ENCODE assay signal across 14 cellular contexts in genomic region chr18:74725690-74726089, GRCh38.
DNase-seq lines count a peak whose midpoint lies in the region; ATAC-seq, FAIRE-seq and TF ChIP-seq lines count a peak whose summit lies in the region.
"Had no signal": no experiment of that assay in that cellular context is flagged by ENCODE, and none has a peak within 500 bp of the region (broad histone marks: within the 10 kb centered on the region; RNA-seq: fewer than 3 reads in every experiment).

No MANE protein-coding gene starts in this region.

- no peak for TF ChIP-seq RAD21 in K562 (CRISPR knock-in tag; conservative IDR thresholded peaks at IDR 0.05 in 1 of 2, IDR thresholded peaks at IDR 0.05 in 1 of 2)

- TF ChIP-seq EP300 in K562 (IDR thresholded peaks at IDR 0.05; ENCODE audit: low read length): no peak

- no peaks in the 10 kb centered on the region for H3K36me3 ChIP-seq in K562 (ENCODE audit: control insufficient read depth, insufficient read depth, low read length)
- no peaks in the 10 kb centered on the region for H3K36me3 ChIP-seq in kidney (ENCODE audit: control insufficient read depth in 1 of 2, insufficient read depth in 2 of 2, low read length in 2 of 2)
- H3K36me3 ChIP-seq in right lobe of liver: no peaks in the 10 kb centered on the region
- H3K36me3 ChIP-seq in A673 (ENCODE audit: insufficient read depth, low read length, poor library complexity, severe bottlenecking): no peaks in the 10 kb centered on the region

- peaks cover 15 to 34% of the 10 kb centered on the region in 2 donors for H3K4me1 Mint-ChIP-seq in effector memory CD8-positive, alpha-beta T cell (ENCODE audit: low read depth in 2 of 2)

- H3K27me3 Mint-ChIP-seq in effector memory CD8-positive, alpha-beta T cell: no peaks in the 10 kb centered on the region
- H3K27me3 Mint-ChIP-seq: CD4-positive, alpha-beta T cell had no signal

- H3K9me1 ChIP-seq in K562 (ENCODE audit: control insufficient read depth, insufficient read depth, low read length): no peaks in the 10 kb centered on the region

- no peak overlapping the region for H3K4me3 Mint-ChIP-seq in effector memory CD8-positive, alpha-beta T cell
- H3K4me3 Mint-ChIP-seq: CD4-positive, alpha-beta T cell had no signal

- H3K9me3 ChIP-seq in K562 (replicated peaks; ENCODE audit: control insufficient read depth, insufficient read depth, low read depth, low read length) (no peaks in the 10 kb centered on the region), kidney (ENCODE audit: control insufficient read depth in 1 of 2, low read length in 2 of 2) (no peaks in the 10 kb centered on the region), right lobe of liver (no peaks in the 10 kb centered on the region), A673 (ENCODE audit: low read depth, low read length, poor library complexity, severe bottlenecking) (no peaks in the 10 kb centered on the region)
- H3K9me3 ChIP-seq: Caco-2 had no signal

- FAIRE-seq in K562 (lab: Jason Lieb, UNC) (no peak), kidney (lab: Jason Lieb, UNC) (peak; percentile 11)
- FAIRE-seq: GM12891 had no signal

- no peak overlapping the region for H3K4me3 ChIP-seq in K562
- no peak overlapping the region for H3K4me3 ChIP-seq in kidney (ENCODE audit: low read length in 2 of 2)
- no peak overlapping the region for H3K4me3 ChIP-seq in right lobe of liver
- no peak overlapping the region for H3K4me3 ChIP-seq in A673 (ENCODE audit: low read depth, low read length, poor library complexity, severe bottlenecking)
- H3K4me3 ChIP-seq: GM23248 had no signal

- no peak overlapping the region for H3K27ac Mint-ChIP-seq in effector memory CD8-positive, alpha-beta T cell
- H3K27ac Mint-ChIP-seq: CD4-positive, alpha-beta T cell had no signal

- H3K9ac ChIP-seq in K562 (ENCODE audit: insufficient read depth in 1 of 2, low read depth in 2 of 2, low read length in 2 of 2): no peak overlapping the region
- no peak overlapping the region for H3K9ac ChIP-seq in kidney (ENCODE audit: low read length in 2 of 2)
- H3K9ac ChIP-seq: GM23248 had no signal

- intact Hi-C loops in K562 (cut with micrococcal nuclease): no loop called here
- intact Hi-C loops in kidney (cut with DNase I): no loop called here
- intact Hi-C loops in right lobe of liver (cut with DNase I): no loop called here
- intact Hi-C loops in A673 (cut with micrococcal nuclease; ENCODE audit: unreplicated experiment): no loop called here

- TF ChIP-seq POLR2A in K562 (conservative IDR thresholded peaks at IDR 0.05) (no peak), right lobe of liver (IDR thresholded peaks at IDR 0.05) (no peak)

- no peak overlapping the region for H3K4me2 ChIP-seq in K562 (ENCODE audit: insufficient read depth, low read length)

- no peaks in the 10 kb centered on the region for H4K20me1 ChIP-seq in K562 (replicated peaks; ENCODE audit: control insufficient read depth, insufficient read depth, low read length)

- 41% methylated on average over 3 of the region's 3 CpGs for WGBS in K562 (ENCODE audit: insufficient coverage, low coverage, missing lambda C conversion rate)
- 48% methylated on average over 3 of the region's 3 CpGs for WGBS in right lobe of liver (ENCODE audit: insufficient coverage, low coverage, low lambda C conversion rate, missing lambda C conversion rate)

- H3K79me2 ChIP-seq in K562 (ENCODE audit: control insufficient read depth, insufficient read depth, low read length): no peaks in the 10 kb centered on the region

- ATAC-seq in K562 (no peak), right lobe of liver (peak; percentile 39 to 82 (median 64))
- ATAC-seq in effector memory CD8-positive, alpha-beta T cell (replicated peaks): no peak

- DNase-seq in K562 (ENCODE audit: extremely low read depth in 1 of 4, low spot score in 3 of 4) (no peak), kidney (no peak), right lobe of liver (no peak), NCI-H1092 treated with DMSO at 0.1 percent for 48 hours (lab: John Stamatoyannopoulos, UW) (no peak), kidney tubule cell (ENCODE audit: low spot score) (no peak), A673 (ENCODE audit: low spot score) (no peak)
- no peak for DNase-seq in effector memory CD8-positive, alpha-beta T cell
- DNase-seq: AML-193; Caco-2; CD4-positive, alpha-beta T cell; GM23248; HCEC 1CT had no signal

- POLR2A ChIA-PET in K562 (lab: Yijun Ruan, JAX) (no interaction called here), A673 (lab: Charles Lee; ENCODE audit: low non-redundant PET) (no interaction called here)

- H3K27ac ChIP-seq in K562 (ENCODE audit: extremely low read depth, low read depth, low read length) (no peak overlapping the region), kidney (ENCODE audit: low read depth in 2 of 2, low read length in 2 of 2) (no peak overlapping the region), right lobe of liver (no peak overlapping the region), A673 (ENCODE audit: low read depth, low read length, poor library complexity, severe bottlenecking) (no peak overlapping the region)
- H3K27ac ChIP-seq: C4-2B, GM23248 had no signal

- H3K4me1 ChIP-seq in K562 (replicated peaks in 1 of 2; ENCODE audit: control insufficient read depth in 2 of 2, insufficient read depth in 2 of 2, low read length in 2 of 2): no peaks in the 10 kb centered on the region
- no peaks in the 10 kb centered on the region for H3K4me1 ChIP-seq in kidney (ENCODE audit: control insufficient read depth in 1 of 2, insufficient read depth in 1 of 2, low read depth in 1 of 2, low read length in 2 of 2)
- H3K4me1 ChIP-seq in right lobe of liver: peaks cover 0 to 8% (median 2%) of the 10 kb centered on the region in 4 donors
- no peaks in the 10 kb centered on the region for H3K4me1 ChIP-seq in A673 (ENCODE audit: insufficient read depth, low read length, poor library complexity, severe bottlenecking)
- H3K4me1 ChIP-seq: Caco-2 had no signal

- TF ChIP-seq CTCF in K562 (IDR thresholded peaks at IDR 0.05 in 2 of 3, conservative IDR thresholded peaks at IDR 0.05 in 1 of 3; ENCODE audit: insufficient read depth in 2 of 3, low read depth in 1 of 3, low read length in 3 of 3) (no peak), kidney (IDR thresholded peaks at IDR 0.05; ENCODE audit: borderline replicate concordance, extremely low read depth, insufficient read depth) (no peak), right lobe of liver (IDR thresholded peaks at IDR 0.05) (no peak), A673 (conservative IDR thresholded peaks at IDR 0.05; ENCODE audit: low read depth, low read length) (no peak)

- CTCF ChIA-PET in K562 (lab: Yijun Ruan, JAX; ENCODE audit: low intra/inter-chr PET ratio) (no interaction called here), A673 (lab: Charles Lee) (no interaction called here)

- BruUV-seq in K562 (replicated peaks; lab: Mats Ljungman, UMichigan) (no TSS peak), A673 (replicated peaks; lab: Mats Ljungman, UMichigan) (no TSS peak)

- no peak overlapping the region for H2AFZ ChIP-seq in K562 (ENCODE audit: low read depth, low read length)
- H2AFZ ChIP-seq: GM23248 had no signal

- peaks cover 5% of the 10 kb centered on the region for H3K36me3 Mint-ChIP-seq in effector memory CD8-positive, alpha-beta T cell (ENCODE audit: insufficient read depth)

- H3K9me3 Mint-ChIP-seq in effector memory CD8-positive, alpha-beta T cell: no peaks in the 10 kb centered on the region
- H3K9me3 Mint-ChIP-seq: CD4-positive, alpha-beta T cell had no signal

- in situ Hi-C loops in K562 (cut with MboI): no loop called here

- H3K27me3 ChIP-seq in K562 (ENCODE audit: control insufficient read depth in 2 of 2, insufficient read depth in 2 of 2, low read length in 2 of 2) (no peaks in the 10 kb centered on the region), right lobe of liver (no peaks in the 10 kb centered on the region), A673 (replicated peaks; ENCODE audit: insufficient read depth, low read depth, low read length, poor library complexity) (no peaks in the 10 kb centered on the region)

TF ChIP-seq in K562, 482 proteins besides CTCF, POLR2A, EP300 and RAD21:
- TF ChIP-seq CEBPB (tag; IDR thresholded peaks at IDR 0.05) (0 out of 2 replicates have a peak, but pooled peaks have one; percentile 12), ZNF3 (CRISPR knock-in tag; IDR thresholded peaks at IDR 0.05) (no peak)

Comparison
In these comparisons a context has a peak if more than half of its experiments do, and no peak if none do; other contexts are left out.
1. ATAC-seq: peak in right lobe of liver (4 of 4); none in K562 (single experiment) and effector memory CD8-positive, alpha-beta T cell (single experiment).